30 cellular contexts compared by ENCODE assay signal in the genomic region with DNA sequence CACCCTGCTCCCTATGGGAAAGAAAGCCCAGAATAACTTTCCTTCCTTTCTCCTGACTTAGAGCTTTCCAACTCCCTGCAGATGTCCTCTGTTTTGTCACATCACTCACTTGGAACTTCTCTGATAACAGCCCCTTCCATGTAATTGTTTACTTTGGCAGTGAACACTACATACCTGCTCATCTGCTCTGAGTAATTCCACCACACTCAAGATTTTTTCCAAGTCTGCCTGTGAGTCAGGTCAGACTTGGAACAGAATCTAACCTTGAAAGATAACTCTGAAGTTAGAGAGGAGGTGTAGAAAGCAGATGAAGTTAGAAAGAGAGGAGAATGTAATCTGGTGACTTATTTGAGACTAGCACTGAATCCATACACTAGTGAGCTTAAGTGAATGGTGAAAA. TPM values are rescaled to one million over a fixed set of nuclear protein-coding genes. Genes with fewer than 3 reads are reported as not detected.
A peak's percentile ranks its signal among the peaks of the same experiment; 100 is the strongest.
DNase-seq lines count a peak whose midpoint lies in the region; ATAC-seq, FAIRE-seq and TF ChIP-seq lines count a peak whose summit lies in the region.
"Had no signal": no experiment of that assay in that cellular context is flagged by ENCODE, and none has a peak within 500 bp of the region (broad histone marks: within the 10 kb centered on the region; RNA-seq: fewer than 3 reads in every experiment).

No MANE protein-coding gene starts in this region.

- no peaks in the 10 kb centered on the region for H3K4me1 ChIP-seq in aorta (ENCODE audit: control insufficient read depth in 1 of 2, insufficient read depth in 2 of 2, low read length in 2 of 2)
- H3K4me1 ChIP-seq: ascending aorta, HAP-1, prostate gland had no signal

- no peaks in the 10 kb centered on the region for H3K36me3 ChIP-seq in aorta (ENCODE audit: control insufficient read depth in 1 of 2, insufficient read depth in 2 of 2, low read length in 1 of 2)
- H3K36me3 ChIP-seq: ascending aorta, HAP-1, prostate gland had no signal

- FAIRE-seq in GM12891 (lab: Jason Lieb, UNC) (peak; percentile 74), RCC 7860 (lab: Jason Lieb, UNC) (peak; percentile 87)
- FAIRE-seq: endometrium, islet of Langerhans had no signal

- DNase-seq in GM12891 (ENCODE audit: insufficient read length, low spot score) = no peak
- DNase-seq in RCC 7860 (ENCODE audit: low spot score) = peak; percentile 59
- DNase-seq in choroid plexus epithelial cell (ENCODE audit: low read depth) = peak; percentile 21
- DNase-seq in kidney glomerular epithelial cell (lab: John Stamatoyannopoulos, UW) = peak; percentile 30
- DNase-seq in activated effector memory CD4-positive, alpha-beta T cell treated with anti-CD3 and anti-CD28 coated beads, Interleukin-2, amount 50 U/mL, for 16 hours = no peak
- no peak for DNase-seq in aorta
- no peak for DNase-seq in AML-193 (lab: John Stamatoyannopoulos, UW)
- DNase-seq: activated CD4-positive, alpha-beta T cell treated with anti-CD3 and anti-CD28 coated beads for 1 hour; activated CD8-positive, alpha-beta memory T cell treated with anti-CD3 and anti-CD28 coated beads for 24 hours; activated naive CD4-positive, alpha-beta T cell treated with anti-CD3 and anti-CD28 coated beads, Interleukin-2, amount 10 ng/mL, durations not matched to agents 7 days and 5 days; activated T-cell treated with anti-CD3 and anti-CD28 coated beads, Interleukin-2, amount 50 U/mL, for 48 hours; CD4-positive, alpha-beta T cell; hippocampal formation; Karpas-422; NCI-H1105 treated with DMSO at 0.1 percent for 48 hours; NCI-H2081; NCI-H446; SHP77 treated with DMSO at 0.1 percent for 48 hours had no signal

- no peak overlapping the region for H3K27ac ChIP-seq in aorta (ENCODE audit: low read depth in 1 of 2, low read length in 2 of 2)
- H3K27ac ChIP-seq: ascending aorta, prostate gland had no signal

- H3K27me3 ChIP-seq in aorta (ENCODE audit: control insufficient read depth in 1 of 2, insufficient read depth in 2 of 2, low read length in 1 of 2) = no peaks in the 10 kb centered on the region
- H3K27me3 ChIP-seq: ascending aorta had no signal

- intact Hi-C loops in aorta (cut with DNase I) = no loop called here

- TF ChIP-seq POLR2A in GM12891 (IDR thresholded peaks at IDR 0.05; ENCODE audit: low read depth, low read length) = no peak

- TF ChIP-seq CTCF in choroid plexus epithelial cell (conservative IDR thresholded peaks at IDR 0.05; ENCODE audit: low read depth, low read length) = no peak

- H3K9me3 ChIP-seq in aorta (ENCODE audit: control insufficient read depth, low read length) = no peaks in the 10 kb centered on the region
- H3K9me3 ChIP-seq: ascending aorta, HAP-1, prostate gland had no signal

- ATAC-seq in aorta (ENCODE audit: low FRiP score) = no peak
- no peak for ATAC-seq in HG03159 (IDR thresholded peaks at IDR 0.05; ENCODE audit: unreplicated experiment)
- ATAC-seq: stimulated activated effector memory CD8-positive, alpha-beta T cell treated with anti-CD3 and anti-CD28 coated beads, Interleukin-12 subunit alpha, Interleukin-12 subunit beta, amount 100 ng/mL, for 72 hours had no signal

- no peak overlapping the region for H3K4me3 ChIP-seq in choroid plexus epithelial cell (ENCODE audit: low read depth, low read length)
- H3K4me3 ChIP-seq in aorta (ENCODE audit: low read length in 2 of 2) = no peak overlapping the region
- H3K4me3 ChIP-seq: ascending aorta, HAP-1, prostate gland had no signal

TF ChIP-seq in GM12891, 5 proteins besides CTCF, POLR2A, EP300 and RAD21:
- TF ChIP-seq POLR2AphosphoS5 (IDR thresholded peaks at IDR 0.05; ENCODE audit: low read depth, low read length) = no peak
- TF ChIP-seq TAF1 (IDR thresholded peaks at IDR 0.05; ENCODE audit: low read depth, low read length) = no peak
- no peak for TF ChIP-seq SPI1 (IDR thresholded peaks at IDR 0.05; ENCODE audit: low read depth, low read length)
- no peak for TF ChIP-seq POU2F2 (IDR thresholded peaks at IDR 0.05; ENCODE audit: low read depth, low read length)
- no peak for TF ChIP-seq PAX5 (IDR thresholded peaks at IDR 0.05; ENCODE audit: insufficient read depth, low read length, severe bottlenecking)

RNA-seq across cellular contexts. Expression of gene MAGEB10, which starts 7.4 kb away (rescaled TPM):
- not detected for polyA plus RNA-seq in GM12891 (2012; ENCODE audit: low read depth, missing spikeins)
- total RNA-seq in aorta = not detected
- not detected for polyA plus RNA-seq in aorta
- total RNA-seq: ascending aorta; CD4-positive, alpha-beta T cell; fibroblast of villous mesenchyme; lung microvascular endothelial cell; OCI-LY7; skeletal muscle tissue; urinary bladder had no signal
- polyA plus RNA-seq: urinary bladder had no signal

Comparison
In these comparisons a context has a peak if more than half of its experiments do, and no peak if none do; other contexts are left out.
1. DNase-seq: peak in RCC 7860 (single experiment), choroid plexus epithelial cell (single experiment) and kidney glomerular epithelial cell (single experiment); none in GM12891 (single experiment), activated effector memory CD4-positive, alpha-beta T cell treated with anti-CD3 and anti-CD28 coated beads, Interleukin-2, amount 50 U/mL, for 16 hours (single experiment), aorta (0 of 2) and AML-193 (0 of 2).